9 cellular contexts compared by ENCODE assay signal in the genomic region with DNA sequence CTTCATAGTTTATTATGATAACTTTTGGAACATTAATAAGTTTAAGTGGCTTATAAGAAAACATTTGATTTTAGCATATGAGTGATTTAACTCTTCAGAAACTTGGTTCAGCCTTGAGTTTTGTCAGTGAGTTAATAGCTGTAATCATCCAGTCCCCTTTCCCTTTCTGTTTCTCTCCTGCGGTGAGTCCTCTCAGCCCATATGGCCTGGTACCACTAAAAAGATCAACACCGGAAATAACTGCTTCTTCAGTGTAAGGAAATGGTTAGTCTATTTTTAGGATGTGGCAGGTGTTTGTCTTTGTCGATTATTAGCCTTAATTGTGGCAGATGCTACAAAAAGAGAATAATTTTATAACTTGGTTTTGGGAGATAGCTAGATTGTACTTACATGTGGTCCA.
DNase-seq lines count a peak whose midpoint lies in the region; ATAC-seq, FAIRE-seq and TF ChIP-seq lines count a peak whose summit lies in the region.
"Had no signal": no experiment of that assay in that cellular context is flagged by ENCODE, and none has a peak within 500 bp of the region (broad histone marks: within the 10 kb centered on the region; RNA-seq: fewer than 3 reads in every experiment).

No MANE protein-coding gene starts in this region.

- H3K4me1 Mint-ChIP-seq in activated CD4-positive, alpha-beta T cell treated with anti-CD3 and anti-CD28 coated beads, Interleukin-2, amount 10 ng/mL, durations not matched to agents 7 days and 5 days = peaks cover 58% of the 10 kb centered on the region
- H3K4me1 Mint-ChIP-seq: nephron had no signal

- H3K36me3 ChIP-seq in DND-41 (ENCODE audit: insufficient read depth, low read length) (peaks cover 15% of the 10 kb centered on the region), kidney (ENCODE audit: control insufficient read depth in 1 of 2, insufficient read depth in 2 of 2, low read length in 2 of 2) (peaks cover 3 to 4% of the 10 kb centered on the region in 2 donors)

- peak overlapping the region; percentile 55 for H3K4me3 Mint-ChIP-seq in activated CD4-positive, alpha-beta T cell treated with anti-CD3 and anti-CD28 coated beads, Interleukin-2, amount 10 ng/mL, durations not matched to agents 7 days and 5 days
- H3K4me3 Mint-ChIP-seq: nephron had no signal

- H3K27me3 ChIP-seq in DND-41 (ENCODE audit: insufficient read depth, low read length, poor library complexity) = no peaks in the 10 kb centered on the region

- TF ChIP-seq CTCF in DND-41 (IDR thresholded peaks at IDR 0.05; ENCODE audit: borderline replicate concordance, extremely low read depth, low read length, poor library complexity, severe bottlenecking) (no peak), kidney (IDR thresholded peaks at IDR 0.05; ENCODE audit: borderline replicate concordance, extremely low read depth, insufficient read depth) (no peak)

- no peaks in the 10 kb centered on the region for H3K27me3 Mint-ChIP-seq in activated CD4-positive, alpha-beta T cell treated with anti-CD3 and anti-CD28 coated beads, Interleukin-2, amount 10 ng/mL, durations not matched to agents 7 days and 5 days

- no peak overlapping the region for H2AFZ ChIP-seq in DND-41 (ENCODE audit: low read depth, low read length)

- peak overlapping the region; percentile 89 for H3K27ac Mint-ChIP-seq in activated CD4-positive, alpha-beta T cell treated with anti-CD3 and anti-CD28 coated beads, Interleukin-2, amount 10 ng/mL, durations not matched to agents 7 days and 5 days
- H3K27ac Mint-ChIP-seq: nephron had no signal

- H3K9me3 ChIP-seq in DND-41 (ENCODE audit: insufficient read depth, low read length, severe bottlenecking) = no peaks in the 10 kb centered on the region
- H3K9me3 ChIP-seq in kidney (ENCODE audit: control insufficient read depth in 1 of 2, low read length in 2 of 2) = no peaks in the 10 kb centered on the region

- H3K36me3 Mint-ChIP-seq in activated CD4-positive, alpha-beta T cell treated with anti-CD3 and anti-CD28 coated beads, Interleukin-2, amount 10 ng/mL, durations not matched to agents 7 days and 5 days (ENCODE audit: low read depth) = peaks cover 35% of the 10 kb centered on the region

- FAIRE-seq in kidney (lab: Jason Lieb, UNC) = no peak

- DNase-seq in DND-41 (peak; percentile 70), HK-2 (ENCODE audit: unreplicated experiment) (no peak), NCI-H2196 treated with DMSO at 0.1 percent for 48 hours (lab: John Stamatoyannopoulos, UW; ENCODE audit: unreplicated experiment) (no peak), kidney (no peak), HEK293T (ENCODE audit: extremely low spot score) (no peak)
- peak; percentile 73 for DNase-seq in activated CD4-positive, alpha-beta T cell treated with anti-CD3 and anti-CD28 coated beads, Interleukin-2, amount 10 ng/mL, durations not matched to agents 7 days and 5 days

- intact Hi-C loops in kidney (cut with DNase I) = no loop called here

- H3K4me1 ChIP-seq in DND-41 (ENCODE audit: insufficient read depth, low read length) (peaks cover 35% of the 10 kb centered on the region), kidney (ENCODE audit: control insufficient read depth in 1 of 2, insufficient read depth in 1 of 2, low read depth in 1 of 2, low read length in 2 of 2) (no peaks in the 10 kb centered on the region)

- no peak overlapping the region for H3K4me3 ChIP-seq in DND-41 (ENCODE audit: low read depth in 1 of 2, low read length in 2 of 2)
- H3K4me3 ChIP-seq in kidney (ENCODE audit: low read length in 2 of 2) = no peak overlapping the region

- CTCF ChIA-PET in activated CD4-positive, alpha-beta T cell treated with anti-CD3 and anti-CD28 coated beads, Interleukin-2, amount 10 ng/mL, durations not matched to agents 7 days and 5 days (lab: Charles Lee) = interaction anchor here (0.7 kb wide), 1 partner anchor 12 kb away, joined by 3 read pairs; no protein-coding TSS in a partner anchor
- CTCF ChIA-PET in HEK293T (lab: Yijun Ruan, JAX) = no interaction called here

- H3K9ac ChIP-seq in DND-41 (ENCODE audit: low read depth, low read length) = no peak overlapping the region
- no peak overlapping the region for H3K9ac ChIP-seq in kidney (ENCODE audit: low read length in 2 of 2)

- H3K27ac ChIP-seq in DND-41 (ENCODE audit: low read length) (peak overlapping the region; percentile 54; the same call in 1 of the 2 replicates), kidney (ENCODE audit: low read depth in 2 of 2, low read length in 2 of 2) (no peak overlapping the region)

- peaks cover 20% of the 10 kb centered on the region for H3K79me2 ChIP-seq in DND-41 (ENCODE audit: insufficient read depth, low read length)

- POLR2A ChIA-PET in activated CD4-positive, alpha-beta T cell treated with anti-CD3 and anti-CD28 coated beads, Interleukin-2, amount 10 ng/mL, durations not matched to agents 7 days and 5 days (lab: Charles Lee) = no interaction called here
- POLR2A ChIA-PET in HEK293T (lab: Yijun Ruan, JAX) = interaction anchor here (0.6 kb wide), 1 partner anchor 505 kb away, joined by 3 read pairs; no protein-coding TSS in a partner anchor

- ATAC-seq in DND-41 (ENCODE audit: insufficient read depth, low read depth) (peak; percentile 99), GM19395 (IDR thresholded peaks at IDR 0.05; ENCODE audit: unreplicated experiment) (peak; percentile 84), HG03378 (IDR thresholded peaks at IDR 0.05; ENCODE audit: unreplicated experiment) (peak; percentile 79)

- peaks cover 3% of the 10 kb centered on the region; the same call in 1 of the 2 replicates for H4K20me1 ChIP-seq in DND-41 (ENCODE audit: insufficient read depth, low read length)

- peak overlapping the region; percentile 43; the same call in 1 of the 2 replicates for H3K4me2 ChIP-seq in DND-41 (ENCODE audit: insufficient read depth, low read length)

- H3K9me3 Mint-ChIP-seq in activated CD4-positive, alpha-beta T cell treated with anti-CD3 and anti-CD28 coated beads, Interleukin-2, amount 10 ng/mL, durations not matched to agents 7 days and 5 days = peaks cover 3% of the 10 kb centered on the region
- H3K9me3 Mint-ChIP-seq: nephron had no signal

TF ChIP-seq in HEK293T, 16 proteins besides CTCF, POLR2A, EP300 and RAD21:
- no peak for TF ChIP-seq HDGF (IDR thresholded peaks at IDR 0.05; ENCODE audit: borderline replicate concordance)
- TF ChIP-seq SP1 (IDR thresholded peaks at IDR 0.05) = no peak
- no peak for TF ChIP-seq NFRKB (IDR thresholded peaks at IDR 0.05)
- TF ChIP-seq PKNOX1 (IDR thresholded peaks at IDR 0.05) = no peak
- no peak for TF ChIP-seq CTBP1 (IDR thresholded peaks at IDR 0.05; ENCODE audit: borderline replicate concordance)
- no peak for TF ChIP-seq ELF4 (IDR thresholded peaks at IDR 0.05)
- no peak for TF ChIP-seq ZNF384 (IDR thresholded peaks at IDR 0.05)
TF ChIP-seq in HEK293T: peak in this region for 0.

Comparison
In these comparisons a context has a peak if more than half of its experiments do, and no peak if none do; other contexts are left out.
1. DNase-seq: peak in DND-41 (single experiment) and activated CD4-positive, alpha-beta T cell treated with anti-CD3 and anti-CD28 coated beads, Interleukin-2, amount 10 ng/mL, durations not matched to agents 7 days and 5 days (single experiment); none in HK-2 (single experiment), NCI-H2196 treated with DMSO at 0.1 percent for 48 hours (single experiment), kidney (single experiment) and HEK293T (single experiment).
2. Peak in every context shown above with its lines, with median percentiles within 50 percentile points of each other: ATAC-seq.